Comparison of ENCODE assay signal across 8 cellular contexts in the genomic region with DNA sequence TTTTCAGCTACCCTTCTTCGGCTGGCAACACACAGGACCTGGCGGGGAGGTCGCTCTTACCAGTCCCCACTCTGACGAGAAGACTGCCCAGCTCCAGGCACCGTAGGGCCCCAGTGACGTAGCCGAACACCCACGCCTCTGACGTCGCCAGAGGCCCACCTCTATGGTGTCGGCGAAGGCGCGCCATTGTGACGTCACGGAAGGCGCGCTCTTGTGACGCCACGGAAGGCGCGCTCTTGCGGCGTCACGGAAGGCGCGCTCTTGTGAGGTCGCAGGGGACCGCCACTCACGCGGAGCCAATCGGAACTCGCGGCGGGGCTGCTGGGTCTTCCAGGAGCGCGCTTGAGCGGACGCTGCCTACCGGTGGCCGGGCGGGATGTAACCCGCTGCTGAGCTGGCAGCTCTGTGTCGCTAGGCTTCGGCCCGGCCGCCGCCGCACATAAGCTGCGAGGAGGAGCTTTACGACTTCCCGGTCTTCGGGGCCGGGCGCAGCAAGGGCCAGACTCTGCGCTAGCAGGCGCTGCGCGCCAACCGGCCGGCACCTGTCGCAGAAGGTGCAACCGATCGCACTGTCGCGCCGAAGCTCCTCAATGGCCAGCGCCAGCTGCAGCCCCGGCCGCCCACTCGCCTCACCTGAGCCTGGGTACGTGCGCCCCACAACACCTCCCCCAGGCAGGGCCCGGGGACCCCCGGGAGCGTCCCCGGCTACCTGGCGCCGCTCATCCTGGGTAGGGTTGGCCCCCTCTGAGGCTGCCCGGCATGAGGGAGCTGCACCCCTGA.
DNase-seq lines count a peak whose midpoint lies in the region; ATAC-seq and TF ChIP-seq lines count a peak whose summit lies in the region.
"Not testable (repeated sequence)": the region's sequence is repeated elsewhere in the genome, so short reads cannot be mapped to it uniquely, and the experiment has no call there.

No MANE protein-coding gene starts in this region.

- H4K20me1 ChIP-seq in mammary epithelial cell (ENCODE audit: insufficient read depth, low read length), result not testable (repeated sequence)

- H3K4me3 ChIP-seq in AG04449 (ENCODE audit: low read depth, low read length) (peak overlapping the region; percentile 74), mammary epithelial cell (replicated peaks in 1 of 3; ENCODE audit: insufficient read depth in 1 of 3, low read depth in 2 of 3, low read length in 3 of 3) (peak overlapping the region; percentile 61 to 70 (median 62)), iPS-20b (ENCODE audit: low read length) (peak overlapping the region; percentile 83), skin epidermis (peak overlapping the region; percentile 47 to 97 (median 78))

- H3K9ac ChIP-seq in mammary epithelial cell (ENCODE audit: insufficient read depth, low read length) (peak overlapping the region; percentile 71), iPS-20b (ENCODE audit: low read depth, low read length) (peak overlapping the region; percentile 88)

- peak overlapping the region; percentile 91 for H2AFZ ChIP-seq in mammary epithelial cell (ENCODE audit: low read depth, low read length)

- POLR2A ChIA-PET in AG04449 (lab: Yijun Ruan, JAX), result interaction anchor here (1.1 kb wide), 1 partner anchor 155 kb away, joined by 6 read pairs; a partner anchor contains a TSS

- peak overlapping the region; percentile 57 for H3K4me2 ChIP-seq in mammary epithelial cell (ENCODE audit: insufficient read depth, low read depth, low read length)

- not testable (repeated sequence) for H3K36me3 ChIP-seq in mammary epithelial cell (ENCODE audit: insufficient read depth, low read length); iPS-20b (ENCODE audit: insufficient read depth, low read depth, low read length)

- ATAC-seq in GM18870 (IDR thresholded peaks at IDR 0.05; ENCODE audit: unreplicated experiment) (peak; percentile 99), HG03108 (IDR thresholded peaks at IDR 0.05; ENCODE audit: unreplicated experiment) (peak; percentile 100)

- TF ChIP-seq CTCF in AG04449 (IDR thresholded peaks at IDR 0.05; ENCODE audit: insufficient read depth, low read length, missing control alignments) (peak; percentile 25), mammary epithelial cell (conservative IDR thresholded peaks at IDR 0.05 in 1 of 2, IDR thresholded peaks at IDR 0.05 in 1 of 2; ENCODE audit: extremely low read depth in 1 of 2, insufficient read depth in 1 of 2, low read depth in 1 of 2, low read length in 2 of 2) (peak in 1 of 2 donors; percentile 34)
- TF ChIP-seq CTCF in VCaP (conservative IDR thresholded peaks at IDR 0.05), result not testable (repeated sequence)

- H3K27ac ChIP-seq in VCaP (peak overlapping the region; percentile 65), mammary epithelial cell (ENCODE audit: insufficient read depth, low read depth, low read length) (peak overlapping the region; percentile 91), iPS-20b (ENCODE audit: low read length) (peak overlapping the region; percentile 94), skin epidermis (peak overlapping the region; percentile 68 to 99 (median 92))

- CTCF ChIA-PET in AG04449 (lab: Yijun Ruan, JAX); mammary epithelial cell (lab: Charles Lee; ENCODE audit: low non-redundant PET): not testable (repeated sequence)

- peaks cover 16% of the 10 kb centered on the region for H3K79me2 ChIP-seq in mammary epithelial cell (ENCODE audit: insufficient read depth, low read length)

- H3K9me3 ChIP-seq in mammary epithelial cell (replicated peaks; ENCODE audit: insufficient read depth, low read length); iPS-20b (ENCODE audit: insufficient read depth, low read depth, low read length): not testable (repeated sequence)

- intact Hi-C loops in mammary epithelial cell (cut with micrococcal nuclease), result loop anchor here (5.0 kb wide), 1 partner anchor 467 kb away; no protein-coding TSS in a partner anchor

- not testable (repeated sequence) for H3K27me3 ChIP-seq in mammary epithelial cell (ENCODE audit: insufficient read depth, low read length); iPS-20b (ENCODE audit: insufficient read depth, low read length)

- not testable (repeated sequence) for BruUV-seq in mammary epithelial cell (replicated peaks; lab: Mats Ljungman, UMichigan)

- 2% methylated on average over 10 of the region's 80 CpGs for WGBS in mammary epithelial cell (ENCODE audit: low coverage, missing lambda C conversion rate)

- not testable (repeated sequence) for H3K4me1 ChIP-seq in mammary epithelial cell (ENCODE audit: insufficient read depth, low read length); iPS-20b (ENCODE audit: insufficient read depth, low read length)

- in situ Hi-C loops in mammary epithelial cell (cut with MboI; ENCODE audit: low sequenced_read_pairs in 2 of 2), result not testable (repeated sequence)

- DNase-seq in AG04449 (ENCODE audit: low read depth, low spot score), result peak; percentile 92
- DNase-seq in NCI-H2171 treated with DMSO at 0.1 percent for 48 hours (lab: John Stamatoyannopoulos, UW), result peak; percentile 79
- peak; percentile 97 for DNase-seq in mammary epithelial cell

- dilution Hi-C loops in mammary epithelial cell (cut with HindIII; ENCODE audit: low sequenced_read_pairs), result not testable (repeated sequence)

Comparison
In these comparisons a context has a peak if more than half of its experiments do, and no peak if none do; other contexts are left out.
1. Peak in every context shown above with its lines: DNase-seq, ATAC-seq, H3K4me3 ChIP-seq and H3K27ac ChIP-seq.